In the genomic region with DNA sequence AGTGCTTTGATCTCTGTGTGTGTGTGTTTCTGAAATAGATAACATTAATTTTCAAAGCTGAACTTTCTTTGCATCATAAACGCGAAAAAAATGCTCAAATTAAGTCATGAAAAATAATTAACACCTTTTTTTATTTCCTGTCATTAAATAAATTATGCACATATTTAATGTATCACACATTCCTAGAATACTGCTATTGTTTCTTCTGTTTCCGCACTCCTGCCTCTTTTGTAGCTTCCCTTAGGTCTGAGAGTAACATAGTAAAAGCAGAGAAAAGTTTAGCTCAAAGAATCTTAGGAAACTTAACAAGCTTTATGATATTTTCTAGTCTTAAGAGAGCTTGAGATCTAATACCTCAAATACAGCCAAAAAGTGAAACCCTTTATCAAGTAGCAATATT, we compare ENCODE assay signal across 26 cellular contexts.
"Had no signal": no experiment of that assay in that cellular context is flagged by ENCODE, and none has a peak within 500 bp of the region (broad histone marks: within the 10 kb centered on the region; RNA-seq: fewer than 3 reads in every experiment).

No MANE protein-coding gene starts in this region.

- H3K4me3 Mint-ChIP-seq: activated naive CD8-positive, alpha-beta T cell treated with anti-CD3 and anti-CD28 coated beads, Interleukin-2, amount 50 U/mL, for 24 hours; activated T-cell treated with anti-CD3 and anti-CD28 coated beads, Interleukin-2, amount 50 U/mL, for 4 hours; T-helper 1 cell treated with Interleukin-12 subunit alpha and Interleukin-12 subunit beta and Interleukin-4 antibody, amounts not matched to agents 30 μg/mL and 1 μg/mL, for 36 hours had no signal

- ATAC-seq: activated naive CD4-positive, alpha-beta T cell treated with anti-CD3 and anti-CD28 coated beads, Interleukin-2, amount 50 U/mL, for 72 hours; activated naive CD8-positive, alpha-beta T cell treated with anti-CD3 and anti-CD28 coated beads, Interleukin-2, amount 50 U/mL, for 24 hours; activated T-cell treated with anti-CD3 and anti-CD28 coated beads, Interleukin-2, amount 50 U/mL, for 4 hours; body of pancreas; SK-N-SH treated with all-trans-retinoic acid at 6 μM for 48 hours had no signal

- H3K27me3 Mint-ChIP-seq: activated naive CD8-positive, alpha-beta T cell treated with anti-CD3 and anti-CD28 coated beads, Interleukin-2, amount 50 U/mL, for 24 hours had no signal

- H3K27me3 ChIP-seq: ascending aorta, body of pancreas, Peyer's patch, SJSA1 had no signal

- H3K27ac ChIP-seq: ascending aorta, body of pancreas, Peyer's patch, RWPE1, SJSA1 had no signal

- H3K9me3 ChIP-seq: ascending aorta, body of pancreas, Peyer's patch, SJSA1 had no signal

- H3K27ac Mint-ChIP-seq: activated naive CD4-positive, alpha-beta T cell treated with anti-CD3 and anti-CD28 coated beads, Interleukin-2, amount 50 U/mL, for 72 hours; activated naive CD8-positive, alpha-beta T cell treated with anti-CD3 and anti-CD28 coated beads, Interleukin-2, amount 50 U/mL, for 24 hours; T-helper 1 cell treated with Interleukin-12 subunit alpha and Interleukin-12 subunit beta and Interleukin-4 antibody, amounts not matched to agents 30 μg/mL and 1 μg/mL, for 36 hours had no signal

- H3K36me3 ChIP-seq: ascending aorta, Peyer's patch, SJSA1 had no signal

- H3K4me3 ChIP-seq: ascending aorta, body of pancreas, Peyer's patch, SJSA1 had no signal

- H3K4me1 Mint-ChIP-seq: activated naive CD8-positive, alpha-beta T cell treated with anti-CD3 and anti-CD28 coated beads, Interleukin-2, amount 50 U/mL, for 24 hours had no signal

- H3K4me1 ChIP-seq: ascending aorta, body of pancreas, Peyer's patch, SJSA1 had no signal

- H3K9me3 Mint-ChIP-seq: T-helper 1 cell treated with Interleukin-12 subunit alpha and Interleukin-12 subunit beta and Interleukin-4 antibody, amounts not matched to agents 30 μg/mL and 1 μg/mL, for 36 hours had no signal

- H3K36me3 Mint-ChIP-seq: activated naive CD4-positive, alpha-beta T cell treated with anti-CD3 and anti-CD28 coated beads, Interleukin-2, amount 50 U/mL, for 72 hours had no signal

- DNase-seq: activated CD4-positive, alpha-beta T cell treated with anti-CD3 and anti-CD28 coated beads for 48 hours; activated CD4-positive, alpha-beta T cell treated with anti-CD3 and anti-CD28 coated beads, Interleukin-2, amount 50 U/mL, for 4 hours; activated CD4-positive, CD25-positive, alpha-beta regulatory T cell treated with anti-CD3 and anti-CD28 coated beads, Interleukin-2, amount 50 U/mL, for 72 hours; activated CD8-positive, alpha-beta memory T cell treated with anti-CD3 and anti-CD28 coated beads for 24 hours; activated effector memory CD4-positive, alpha-beta T cell treated with anti-CD3 and anti-CD28 coated beads, Interleukin-2, amount 50 U/mL, for 16 hours; activated naive CD4-positive, alpha-beta T cell treated with Interleukin-2 at 50 U/mL for 16 hours; activated naive CD8-positive, alpha-beta T cell treated with anti-CD3 and anti-CD28 coated beads, Interleukin-2, amount 50 U/mL, for 24 hours; activated T-cell treated with anti-CD3 and anti-CD28 coated beads, Interleukin-2, amount 50 U/mL, for 4 hours; amniotic stem cell; body of pancreas; Kasumi-1; NCI-H1105 treated with DMSO at 0.1 percent for 48 hours; NCI-H1436 treated with DMSO at 0.1 percent for 48 hours; NCI-H187 treated with DMSO at 0.1 percent for 48 hours; NCI-H2081 treated with DMSO at 0.1 percent for 48 hours; NCI-H446; NCI-H524; Peyer's patch; SHP77; SW 1271 had no signal
